In the genomic region with DNA sequence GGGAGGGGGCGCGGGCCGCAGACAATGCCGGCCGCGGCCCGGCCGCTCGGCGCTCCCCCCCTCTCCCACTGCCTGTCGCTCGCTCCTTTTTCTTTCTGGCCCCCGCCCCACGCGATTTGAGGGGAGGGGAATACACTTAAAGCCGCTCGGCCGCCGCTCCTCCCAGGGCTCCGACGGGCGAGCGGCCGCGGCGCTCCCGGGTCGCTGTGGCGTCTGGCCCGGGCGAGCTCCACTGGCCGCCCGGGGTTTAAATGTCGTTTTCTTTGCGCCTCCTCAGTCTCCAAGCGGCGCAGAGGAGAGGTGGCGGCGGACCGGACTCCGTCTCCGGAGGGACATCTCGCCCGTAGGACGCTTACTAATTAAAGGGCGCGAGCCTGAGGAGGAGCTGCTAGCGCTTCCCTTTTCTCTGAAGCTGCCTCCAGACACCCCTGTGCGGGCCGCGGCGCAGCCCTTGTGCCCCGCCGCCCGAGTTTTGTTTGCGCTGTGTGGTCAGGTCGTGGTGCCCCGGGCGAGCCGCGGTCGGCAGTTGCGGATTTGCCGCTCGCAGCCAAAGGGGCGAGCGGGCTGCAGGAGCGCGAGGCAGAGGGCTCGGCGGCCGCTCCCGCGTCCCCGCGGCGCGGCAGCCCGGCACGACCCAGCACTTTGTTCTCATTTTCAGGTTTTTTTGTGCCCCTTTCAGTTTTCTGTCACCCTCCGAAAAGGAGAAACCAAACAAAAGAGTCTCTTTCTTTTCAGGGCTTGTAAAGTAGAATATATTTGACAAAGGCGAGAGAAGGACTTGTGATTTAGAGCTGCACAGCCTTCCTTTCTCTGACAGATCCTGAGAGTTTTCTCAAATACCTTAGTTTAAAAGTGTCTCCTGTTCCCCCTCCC, we compare ENCODE assay signal across 8 cellular contexts. TPM values are rescaled to one million over a fixed set of nuclear protein-coding genes. Genes with fewer than 3 reads are reported as not detected.
DNase-seq lines count a peak whose midpoint lies in the region; ATAC-seq and TF ChIP-seq lines count a peak whose summit lies in the region.

No MANE protein-coding gene starts in this region.

- H3K4me3 ChIP-seq in BJ (ENCODE audit: low read depth, low read length) (peak overlapping the region; percentile 79), HCT116 (replicated peaks in 1 of 2; ENCODE audit: low read depth in 1 of 2, low read length in 2 of 2) (peak overlapping the region; percentile 76 to 86), cardiac fibroblast (replicated peaks in 1 of 2; ENCODE audit: low read depth in 2 of 2, low read length in 2 of 2) (peak overlapping the region; percentile 90 to 93)

- ATAC-seq in HCT116 (no peak), HG02623 (IDR thresholded peaks at IDR 0.05; ENCODE audit: unreplicated experiment) (no peak)

- peak overlapping the region; percentile 98 for H3K4me2 ChIP-seq in HCT116 (ENCODE audit: low read length)

- H3K36me3 ChIP-seq in BJ (ENCODE audit: control insufficient read depth, insufficient read depth, low read length) (no peaks in the 10 kb centered on the region; the same call in 1 of the 2 replicates), HCT116 (ENCODE audit: control insufficient read depth in 1 of 2, insufficient read depth in 2 of 2, low read length in 2 of 2) (no peaks in the 10 kb centered on the region; a peak in 1 of 4 replicates)

- no peak for TF ChIP-seq RAD21 in HCT116 (IDR thresholded peaks at IDR 0.05; ENCODE audit: low read depth)

- TF ChIP-seq CTCF in BJ (IDR thresholded peaks at IDR 0.05; ENCODE audit: insufficient read depth, low read depth, low read length) (no peak), HCT116 (IDR thresholded peaks at IDR 0.05 in 2 of 3, conservative IDR thresholded peaks at IDR 0.05 in 1 of 3; ENCODE audit: borderline replicate concordance in 1 of 3, insufficient read depth in 1 of 3, low read depth in 2 of 3, low read length in 2 of 3) (no peak), cardiac fibroblast (IDR thresholded peaks at IDR 0.05; ENCODE audit: low read depth, low read length) (no peak)

- CTCF ChIA-PET in BJ (lab: Yijun Ruan, JAX) (interaction anchor here (0.5 to 1.2 kb wide), 5 partner anchors 22 to 325 kb away, joined by 3 read pairs; no protein-coding TSS in a partner anchor), HCT116 (lab: Charles Lee) (no interaction called here)

- H3K9me3 ChIP-seq in HCT116 (ENCODE audit: control insufficient read depth in 1 of 2, insufficient read depth in 1 of 2, low read depth in 1 of 2, low read length in 2 of 2) = no peaks in the 10 kb centered on the region

- POLR2A ChIA-PET in BJ (lab: Charles Lee) = interaction anchor here (0.5 kb wide), 1 partner anchor 222 kb away, joined by 4 read pairs; no protein-coding TSS in a partner anchor
- POLR2A ChIA-PET in HCT116 (lab: Charles Lee) = no interaction called here

- peak overlapping the region; percentile 77 for H3K9ac ChIP-seq in HCT116 (ENCODE audit: low read length)

- H3K4me1 ChIP-seq in HCT116 (ENCODE audit: control insufficient read depth in 1 of 2, insufficient read depth in 2 of 2, low read length in 2 of 2) = peaks cover 9 to 24% of the 10 kb centered on the region in 2 experiments

- H3K79me2 ChIP-seq in HCT116 (ENCODE audit: insufficient read depth, low read length) = peaks cover 59% of the 10 kb centered on the region

- no TSS peak for BruUV-seq in HCT116 (replicated peaks; lab: Mats Ljungman, UMichigan)

- no peak for TF ChIP-seq POLR2A in HCT116 (IDR thresholded peaks at IDR 0.05; ENCODE audit: borderline replicate concordance, extremely low read depth, insufficient read depth, insufficient read length)

- no peaks in the 10 kb centered on the region for H3K9me2 ChIP-seq in HCT116 (ENCODE audit: insufficient read depth)

- H4K20me1 ChIP-seq in HCT116 (ENCODE audit: insufficient read depth) = no peaks in the 10 kb centered on the region; the same call in 1 of the 2 replicates

- DNase-seq in BJ (ENCODE audit: low read depth) = no peak
- DNase-seq in HCT116 (ENCODE audit: low read depth, low spot score) = no peak
- DNase-seq in T-helper 1 cell = peak in 3 of 5 donors; percentile 17 to 21 (median 18)
- peak; percentile 40 to 42 for DNase-seq in cardiac fibroblast (ENCODE audit: low read depth in 2 of 2)
- DNase-seq in inferior parietal cortex (ENCODE audit: extremely low spot score) = peak; percentile 44
- peak; percentile 26 for DNase-seq in stimulated activated CD4-positive, alpha-beta T cell treated with anti-CD3 and anti-CD28 coated beads, Interleukin-4, amount 100 ng/mL, for 1 hour
- DNase-seq in kidney glomerular epithelial cell (lab: John Stamatoyannopoulos, UW) = no peak

- no peak overlapping the region for H2AFZ ChIP-seq in HCT116 (ENCODE audit: low read depth, low read length, poor library complexity, severe bottlenecking)

- H3K27me3 ChIP-seq in BJ (ENCODE audit: control insufficient read depth, insufficient read depth, low read length) (no peaks in the 10 kb centered on the region), HCT116 (ENCODE audit: insufficient read depth, low read length) (no peaks in the 10 kb centered on the region)

- intact Hi-C loops in HCT116 (cut with micrococcal nuclease) = loop anchor here (2.0 to 10.0 kb wide), 3 partner anchors 75 to 601 kb away; no protein-coding TSS in a partner anchor

- H3K27ac ChIP-seq in HCT116 (ENCODE audit: low read depth, low read length) = peak overlapping the region; percentile 20; the same call in 1 of the 2 replicates

- RAD21 ChIA-PET in HCT116 (lab: Charles Lee; ENCODE audit: low non-redundant PET in 1 of 2, low total read pairs in 2 of 2, uncharacterized antibody in 2 of 2, unreplicated experiment in 2 of 2) = interaction anchor here in 1 of 2 experiments (0.7 kb wide), 1 partner anchor 167 kb away, joined by 3 read pairs; no protein-coding TSS in a partner anchor

TF ChIP-seq in HCT116, 20 proteins besides CTCF, POLR2A, EP300 and RAD21 (continues in another document):
- TF ChIP-seq EGR1 (IDR thresholded peaks at IDR 0.05; ENCODE audit: low read depth) (no peak), ZNF274 (IDR thresholded peaks at IDR 0.05; ENCODE audit: low read depth, low read length) (no peak), POLR2AphosphoS5 (IDR thresholded peaks at IDR 0.05; ENCODE audit: low read depth, low read length) (no peak), EZH2phosphoT487 (IDR thresholded peaks at IDR 0.05; ENCODE audit: borderline replicate concordance) (no peak), YY1 (IDR thresholded peaks at IDR 0.05; ENCODE audit: extremely low read depth, insufficient replicate concordance, low read depth, low read length) (no peak), SIN3A (IDR thresholded peaks at IDR 0.05; ENCODE audit: low read depth) (no peak), ZFX (IDR thresholded peaks at IDR 0.05) (no peak), CEBPB (IDR thresholded peaks at IDR 0.05; ENCODE audit: low read depth) (no peak), EZH2 (IDR thresholded peaks at IDR 0.05) (no peak), TCF7L2 (IDR thresholded peaks at IDR 0.05; ENCODE audit: borderline replicate concordance, extremely low read depth, insufficient read depth, insufficient read length) (no peak), SRF (IDR thresholded peaks at IDR 0.05; ENCODE audit: low read depth) (no peak), ELF1 (IDR thresholded peaks at IDR 0.05; ENCODE audit: borderline replicate concordance, low read depth) (no peak), CBX3 (IDR thresholded peaks at IDR 0.05; ENCODE audit: low read depth) (no peak), JUND (IDR thresholded peaks at IDR 0.05) (no peak), SP1 (IDR thresholded peaks at IDR 0.05; ENCODE audit: low read depth) (no peak), FOSL1 (IDR thresholded peaks at IDR 0.05; ENCODE audit: low read depth) (no peak)
- TF ChIP-seq, protein P1, sequence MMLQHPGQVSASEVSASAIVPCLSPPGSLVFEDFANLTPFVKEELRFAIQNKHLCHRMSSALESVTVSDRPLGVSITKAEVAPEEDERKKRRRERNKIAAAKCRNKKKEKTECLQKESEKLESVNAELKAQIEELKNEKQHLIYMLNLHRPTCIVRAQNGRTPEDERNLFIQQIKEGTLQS (IDR thresholded peaks at IDR 0.05) = no peak
- TF ChIP-seq, protein P2, sequence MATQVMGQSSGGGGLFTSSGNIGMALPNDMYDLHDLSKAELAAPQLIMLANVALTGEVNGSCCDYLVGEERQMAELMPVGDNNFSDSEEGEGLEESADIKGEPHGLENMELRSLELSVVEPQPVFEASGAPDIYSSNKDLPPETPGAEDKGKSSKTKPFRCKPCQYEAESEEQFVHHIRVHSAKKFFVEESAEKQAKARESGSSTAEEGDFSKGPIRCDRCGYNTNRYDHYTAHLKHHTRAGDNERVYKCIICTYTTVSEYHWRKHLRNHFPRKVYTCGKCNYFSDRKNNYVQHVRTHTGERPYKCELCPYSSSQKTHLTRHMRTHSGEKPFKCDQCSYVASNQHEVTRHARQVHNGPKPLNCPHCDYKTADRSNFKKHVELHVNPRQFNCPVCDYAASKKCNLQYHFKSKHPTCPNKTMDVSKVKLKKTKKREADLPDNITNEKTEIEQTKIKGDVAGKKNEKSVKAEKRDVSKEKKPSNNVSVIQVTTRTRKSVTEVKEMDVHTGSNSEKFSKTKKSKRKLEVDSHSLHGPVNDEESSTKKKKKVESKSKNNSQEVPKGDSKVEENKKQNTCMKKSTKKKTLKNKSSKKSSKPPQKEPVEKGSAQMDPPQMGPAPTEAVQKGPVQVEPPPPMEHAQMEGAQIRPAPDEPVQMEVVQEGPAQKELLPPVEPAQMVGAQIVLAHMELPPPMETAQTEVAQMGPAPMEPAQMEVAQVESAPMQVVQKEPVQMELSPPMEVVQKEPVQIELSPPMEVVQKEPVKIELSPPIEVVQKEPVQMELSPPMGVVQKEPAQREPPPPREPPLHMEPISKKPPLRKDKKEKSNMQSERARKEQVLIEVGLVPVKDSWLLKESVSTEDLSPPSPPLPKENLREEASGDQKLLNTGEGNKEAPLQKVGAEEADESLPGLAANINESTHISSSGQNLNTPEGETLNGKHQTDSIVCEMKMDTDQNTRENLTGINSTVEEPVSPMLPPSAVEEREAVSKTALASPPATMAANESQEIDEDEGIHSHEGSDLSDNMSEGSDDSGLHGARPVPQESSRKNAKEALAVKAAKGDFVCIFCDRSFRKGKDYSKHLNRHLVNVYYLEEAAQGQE (IDR thresholded peaks at IDR 0.05; ENCODE audit: low read depth) = no peak
- TF ChIP-seq, protein P3, sequence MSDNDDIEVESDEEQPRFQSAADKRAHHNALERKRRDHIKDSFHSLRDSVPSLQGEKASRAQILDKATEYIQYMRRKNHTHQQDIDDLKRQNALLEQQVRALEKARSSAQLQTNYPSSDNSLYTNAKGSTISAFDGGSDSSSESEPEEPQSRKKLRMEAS (IDR thresholded peaks at IDR 0.05) = no peak

RNA-seq across cellular contexts. Expression of a gene that starts 1.5 kb away (rescaled TPM):
- 11.1 and 11.8 TPM in 2 replicates for polyA plus RNA-seq in BJ (2011; rRNA removed)
- polyA minus RNA-seq in BJ (2011; rRNA and poly(A)+ RNA removed) = 22.9 and 28.0 TPM in 2 replicates
- total RNA-seq in HCT116 (2021; ENCODE audit: unreplicated experiment) = 7.4 TPM
- 3.5 and 4.0 TPM in 2 replicates for polyA plus RNA-seq in HCT116 (2012)

Comparison
In these comparisons a context has a peak if more than half of its experiments do, and no peak if none do; other contexts are left out.
1. DNase-seq: peak in T-helper 1 cell (3 of 5), cardiac fibroblast (2 of 2), inferior parietal cortex (single experiment) and stimulated activated CD4-positive, alpha-beta T cell treated with anti-CD3 and anti-CD28 coated beads, Interleukin-4, amount 100 ng/mL, for 1 hour (single experiment); none in BJ (single experiment), HCT116 (single experiment) and kidney glomerular epithelial cell (single experiment).
2. Peak in every context shown above with its lines, with median percentiles within 50 percentile points of each other: H3K4me3 ChIP-seq.